ENCODE assay signal across 2 cellular contexts in the genomic region with DNA sequence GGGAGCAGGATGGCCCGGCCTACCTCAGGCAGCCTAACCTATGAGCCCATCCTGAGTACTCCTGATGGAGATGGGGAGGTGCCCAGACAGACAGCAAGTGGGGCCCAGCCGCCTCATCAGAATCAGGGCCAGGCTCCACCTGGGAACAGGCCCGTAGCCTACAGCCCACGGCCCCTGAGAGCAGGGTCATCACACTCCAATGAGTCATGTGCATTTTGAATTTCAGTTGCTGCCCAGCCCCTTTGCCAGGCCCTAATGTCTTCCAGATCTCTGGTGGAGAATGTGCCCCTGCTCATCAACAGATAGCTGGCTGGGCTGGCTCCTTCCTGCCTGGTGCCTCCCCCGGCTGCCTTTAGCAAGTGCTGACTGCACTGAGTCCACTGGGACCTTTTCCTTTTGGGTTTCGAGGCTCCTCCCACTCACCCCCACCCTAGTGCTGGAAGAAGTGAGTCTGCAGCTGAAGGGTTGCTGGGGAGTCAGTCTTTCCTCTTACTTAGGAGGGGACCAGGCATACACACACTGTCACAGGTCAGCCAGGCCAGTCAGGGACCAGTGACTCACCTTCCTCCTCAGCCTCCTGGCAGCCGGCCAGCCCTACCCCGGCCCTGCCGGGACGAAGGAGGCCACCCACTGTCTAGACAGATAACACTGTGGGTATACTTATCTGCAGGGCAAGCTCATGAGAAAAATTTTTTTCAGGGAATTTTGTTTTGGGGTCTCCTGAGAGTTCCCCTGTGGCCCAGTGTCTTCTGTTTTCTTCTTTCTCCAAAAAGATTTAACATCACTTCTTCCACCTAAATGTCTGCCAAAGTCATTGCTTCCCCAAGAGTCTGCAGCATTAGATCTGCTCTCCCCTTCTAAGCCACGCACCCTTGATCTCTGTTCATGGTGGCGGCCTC.
TF ChIP-seq lines count a peak whose summit lies in the region.

No MANE protein-coding gene starts in this region.

TF ChIP-seq in PFSK-1, 5 proteins besides CTCF, POLR2A, EP300 and RAD21:
- TF ChIP-seq TAF1 (IDR thresholded peaks at IDR 0.05; ENCODE audit: borderline replicate concordance, insufficient read depth, low read length) (peak; percentile 32; the same call in 1 of the 2 replicates), FOXP2 (optimal IDR thresholded peaks at IDR 0.05; ENCODE audit: borderline replicate concordance, extremely low read depth, extremely low read length, insufficient read depth) (peak; percentile 82), SIN3A (IDR thresholded peaks at IDR 0.05; ENCODE audit: borderline replicate concordance, insufficient read depth, low read length) (no peak), POLR2AphosphoS5 (IDR thresholded peaks at IDR 0.05; ENCODE audit: low read depth, low read length) (peak; percentile 48; the same call in 1 of the 2 replicates)

TF ChIP-seq in GM12878, 131 proteins besides CTCF, POLR2A, EP300 and RAD21:
- TF ChIP-seq YBX1 (IDR thresholded peaks at IDR 0.05) (no peak), KLF5 (IDR thresholded peaks at IDR 0.05; ENCODE audit: partially characterized antibody) (no peak), LARP7 (IDR thresholded peaks at IDR 0.05) (no peak), SREBF2 (IDR thresholded peaks at IDR 0.05; ENCODE audit: low read length) (no peak), BRCA1 (IDR thresholded peaks at IDR 0.05; ENCODE audit: low read depth, low read length) (no peak), HDGF (IDR thresholded peaks at IDR 0.05) (no peak), SREBF1 (IDR thresholded peaks at IDR 0.05; ENCODE audit: low read length) (no peak), KAT2A (conservative IDR thresholded peaks at IDR 0.05; ENCODE audit: control insufficient read depth, low read depth, low read length) (no peak), SPI1 (IDR thresholded peaks at IDR 0.05; ENCODE audit: borderline replicate concordance, insufficient read depth, low read depth, low read length) (no peak)
- TF ChIP-seq, protein P1, sequence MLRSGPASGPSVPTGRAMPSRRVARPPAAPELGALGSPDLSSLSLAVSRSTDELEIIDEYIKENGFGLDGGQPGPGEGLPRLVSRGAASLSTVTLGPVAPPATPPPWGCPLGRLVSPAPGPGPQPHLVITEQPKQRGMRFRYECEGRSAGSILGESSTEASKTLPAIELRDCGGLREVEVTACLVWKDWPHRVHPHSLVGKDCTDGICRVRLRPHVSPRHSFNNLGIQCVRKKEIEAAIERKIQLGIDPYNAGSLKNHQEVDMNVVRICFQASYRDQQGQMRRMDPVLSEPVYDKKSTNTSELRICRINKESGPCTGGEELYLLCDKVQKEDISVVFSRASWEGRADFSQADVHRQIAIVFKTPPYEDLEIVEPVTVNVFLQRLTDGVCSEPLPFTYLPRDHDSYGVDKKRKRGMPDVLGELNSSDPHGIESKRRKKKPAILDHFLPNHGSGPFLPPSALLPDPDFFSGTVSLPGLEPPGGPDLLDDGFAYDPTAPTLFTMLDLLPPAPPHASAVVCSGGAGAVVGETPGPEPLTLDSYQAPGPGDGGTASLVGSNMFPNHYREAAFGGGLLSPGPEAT (IDR thresholded peaks at IDR 0.05; ENCODE audit: low read depth), result no peak
- TF ChIP-seq, protein P2, sequence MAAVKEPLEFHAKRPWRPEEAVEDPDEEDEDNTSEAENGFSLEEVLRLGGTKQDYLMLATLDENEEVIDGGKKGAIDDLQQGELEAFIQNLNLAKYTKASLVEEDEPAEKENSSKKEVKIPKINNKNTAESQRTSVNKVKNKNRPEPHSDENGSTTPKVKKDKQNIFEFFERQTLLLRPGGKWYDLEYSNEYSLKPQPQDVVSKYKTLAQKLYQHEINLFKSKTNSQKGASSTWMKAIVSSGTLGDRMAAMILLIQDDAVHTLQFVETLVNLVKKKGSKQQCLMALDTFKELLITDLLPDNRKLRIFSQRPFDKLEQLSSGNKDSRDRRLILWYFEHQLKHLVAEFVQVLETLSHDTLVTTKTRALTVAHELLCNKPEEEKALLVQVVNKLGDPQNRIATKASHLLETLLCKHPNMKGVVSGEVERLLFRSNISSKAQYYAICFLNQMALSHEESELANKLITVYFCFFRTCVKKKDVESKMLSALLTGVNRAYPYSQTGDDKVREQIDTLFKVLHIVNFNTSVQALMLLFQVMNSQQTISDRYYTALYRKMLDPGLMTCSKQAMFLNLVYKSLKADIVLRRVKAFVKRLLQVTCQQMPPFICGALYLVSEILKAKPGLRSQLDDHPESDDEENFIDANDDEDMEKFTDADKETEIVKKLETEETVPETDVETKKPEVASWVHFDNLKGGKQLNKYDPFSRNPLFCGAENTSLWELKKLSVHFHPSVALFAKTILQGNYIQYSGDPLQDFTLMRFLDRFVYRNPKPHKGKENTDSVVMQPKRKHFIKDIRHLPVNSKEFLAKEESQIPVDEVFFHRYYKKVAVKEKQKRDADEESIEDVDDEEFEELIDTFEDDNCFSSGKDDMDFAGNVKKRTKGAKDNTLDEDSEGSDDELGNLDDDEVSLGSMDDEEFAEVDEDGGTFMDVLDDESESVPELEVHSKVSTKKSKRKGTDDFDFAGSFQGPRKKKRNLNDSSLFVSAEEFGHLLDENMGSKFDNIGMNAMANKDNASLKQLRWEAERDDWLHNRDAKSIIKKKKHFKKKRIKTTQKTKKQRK (IDR thresholded peaks at IDR 0.05; ENCODE audit: low read depth, low read length), result no peak
- TF ChIP-seq, protein P3, sequence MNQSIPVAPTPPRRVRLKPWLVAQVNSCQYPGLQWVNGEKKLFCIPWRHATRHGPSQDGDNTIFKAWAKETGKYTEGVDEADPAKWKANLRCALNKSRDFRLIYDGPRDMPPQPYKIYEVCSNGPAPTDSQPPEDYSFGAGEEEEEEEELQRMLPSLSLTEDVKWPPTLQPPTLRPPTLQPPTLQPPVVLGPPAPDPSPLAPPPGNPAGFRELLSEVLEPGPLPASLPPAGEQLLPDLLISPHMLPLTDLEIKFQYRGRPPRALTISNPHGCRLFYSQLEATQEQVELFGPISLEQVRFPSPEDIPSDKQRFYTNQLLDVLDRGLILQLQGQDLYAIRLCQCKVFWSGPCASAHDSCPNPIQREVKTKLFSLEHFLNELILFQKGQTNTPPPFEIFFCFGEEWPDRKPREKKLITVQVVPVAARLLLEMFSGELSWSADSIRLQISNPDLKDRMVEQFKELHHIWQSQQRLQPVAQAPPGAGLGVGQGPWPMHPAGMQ (IDR thresholded peaks at IDR 0.05; ENCODE audit: borderline replicate concordance), result no peak
- TF ChIP-seq, protein P4, sequence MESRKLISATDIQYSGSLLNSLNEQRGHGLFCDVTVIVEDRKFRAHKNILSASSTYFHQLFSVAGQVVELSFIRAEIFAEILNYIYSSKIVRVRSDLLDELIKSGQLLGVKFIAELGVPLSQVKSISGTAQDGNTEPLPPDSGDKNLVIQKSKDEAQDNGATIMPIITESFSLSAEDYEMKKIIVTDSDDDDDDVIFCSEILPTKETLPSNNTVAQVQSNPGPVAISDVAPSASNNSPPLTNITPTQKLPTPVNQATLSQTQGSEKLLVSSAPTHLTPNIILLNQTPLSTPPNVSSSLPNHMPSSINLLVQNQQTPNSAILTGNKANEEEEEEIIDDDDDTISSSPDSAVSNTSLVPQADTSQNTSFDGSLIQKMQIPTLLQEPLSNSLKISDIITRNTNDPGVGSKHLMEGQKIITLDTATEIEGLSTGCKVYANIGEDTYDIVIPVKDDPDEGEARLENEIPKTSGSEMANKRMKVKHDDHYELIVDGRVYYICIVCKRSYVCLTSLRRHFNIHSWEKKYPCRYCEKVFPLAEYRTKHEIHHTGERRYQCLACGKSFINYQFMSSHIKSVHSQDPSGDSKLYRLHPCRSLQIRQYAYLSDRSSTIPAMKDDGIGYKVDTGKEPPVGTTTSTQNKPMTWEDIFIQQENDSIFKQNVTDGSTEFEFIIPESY (IDR thresholded peaks at IDR 0.05), result no peak
- TF ChIP-seq, protein P5, sequence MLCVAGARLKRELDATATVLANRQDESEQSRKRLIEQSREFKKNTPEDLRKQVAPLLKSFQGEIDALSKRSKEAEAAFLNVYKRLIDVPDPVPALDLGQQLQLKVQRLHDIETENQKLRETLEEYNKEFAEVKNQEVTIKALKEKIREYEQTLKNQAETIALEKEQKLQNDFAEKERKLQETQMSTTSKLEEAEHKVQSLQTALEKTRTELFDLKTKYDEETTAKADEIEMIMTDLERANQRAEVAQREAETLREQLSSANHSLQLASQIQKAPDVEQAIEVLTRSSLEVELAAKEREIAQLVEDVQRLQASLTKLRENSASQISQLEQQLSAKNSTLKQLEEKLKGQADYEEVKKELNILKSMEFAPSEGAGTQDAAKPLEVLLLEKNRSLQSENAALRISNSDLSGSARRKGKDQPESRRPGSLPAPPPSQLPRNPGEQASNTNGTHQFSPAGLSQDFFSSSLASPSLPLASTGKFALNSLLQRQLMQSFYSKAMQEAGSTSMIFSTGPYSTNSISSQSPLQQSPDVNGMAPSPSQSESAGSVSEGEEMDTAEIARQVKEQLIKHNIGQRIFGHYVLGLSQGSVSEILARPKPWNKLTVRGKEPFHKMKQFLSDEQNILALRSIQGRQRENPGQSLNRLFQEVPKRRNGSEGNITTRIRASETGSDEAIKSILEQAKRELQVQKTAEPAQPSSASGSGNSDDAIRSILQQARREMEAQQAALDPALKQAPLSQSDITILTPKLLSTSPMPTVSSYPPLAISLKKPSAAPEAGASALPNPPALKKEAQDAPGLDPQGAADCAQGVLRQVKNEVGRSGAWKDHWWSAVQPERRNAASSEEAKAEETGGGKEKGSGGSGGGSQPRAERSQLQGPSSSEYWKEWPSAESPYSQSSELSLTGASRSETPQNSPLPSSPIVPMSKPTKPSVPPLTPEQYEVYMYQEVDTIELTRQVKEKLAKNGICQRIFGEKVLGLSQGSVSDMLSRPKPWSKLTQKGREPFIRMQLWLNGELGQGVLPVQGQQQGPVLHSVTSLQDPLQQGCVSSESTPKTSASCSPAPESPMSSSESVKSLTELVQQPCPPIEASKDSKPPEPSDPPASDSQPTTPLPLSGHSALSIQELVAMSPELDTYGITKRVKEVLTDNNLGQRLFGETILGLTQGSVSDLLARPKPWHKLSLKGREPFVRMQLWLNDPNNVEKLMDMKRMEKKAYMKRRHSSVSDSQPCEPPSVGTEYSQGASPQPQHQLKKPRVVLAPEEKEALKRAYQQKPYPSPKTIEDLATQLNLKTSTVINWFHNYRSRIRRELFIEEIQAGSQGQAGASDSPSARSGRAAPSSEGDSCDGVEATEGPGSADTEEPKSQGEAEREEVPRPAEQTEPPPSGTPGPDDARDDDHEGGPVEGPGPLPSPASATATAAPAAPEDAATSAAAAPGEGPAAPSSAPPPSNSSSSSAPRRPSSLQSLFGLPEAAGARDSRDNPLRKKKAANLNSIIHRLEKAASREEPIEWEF (IDR thresholded peaks at IDR 0.05; ENCODE audit: insufficient replicate concordance, low read depth, low read length), result no peak
